ENCODE assay signal across 1 cellular context in the genomic region with DNA sequence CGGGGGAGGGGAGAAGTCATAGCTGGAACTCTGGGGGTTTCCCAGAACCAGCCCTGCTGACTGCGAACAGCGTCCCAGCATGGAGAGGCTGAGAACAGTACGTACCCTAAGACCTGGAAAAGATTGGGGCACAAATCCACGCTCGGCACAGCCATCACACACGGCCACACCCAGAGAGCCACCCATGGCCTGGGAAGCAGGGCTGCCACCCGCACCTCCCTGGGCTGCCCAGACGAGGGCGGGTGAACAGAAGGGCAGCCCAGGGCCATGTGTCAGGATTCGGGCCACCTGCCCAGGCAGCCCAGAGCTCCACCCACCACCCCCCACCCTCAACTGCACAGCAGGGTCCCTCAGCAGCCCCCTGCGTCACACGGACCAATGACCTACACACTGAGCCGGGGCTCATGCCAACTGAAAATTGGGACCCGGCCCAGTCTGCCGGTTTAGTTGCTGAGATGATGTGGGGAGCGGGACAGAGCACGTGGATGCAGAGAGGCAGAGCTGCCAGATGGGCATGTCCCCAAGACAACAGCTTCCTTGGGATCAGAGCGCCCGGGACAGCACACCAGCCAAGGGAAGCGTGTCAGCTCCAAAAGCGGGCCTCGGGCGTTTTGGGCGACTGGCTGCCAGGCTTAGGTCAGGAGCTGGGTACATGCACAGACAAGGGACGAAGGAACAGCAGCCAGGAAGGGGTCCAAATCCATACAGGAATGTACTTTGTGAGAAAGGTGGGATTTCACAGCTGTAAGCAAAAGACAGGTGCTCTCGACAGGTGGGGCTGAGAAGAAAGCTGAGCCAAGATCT.
TF ChIP-seq lines count a peak whose summit lies in the region.

No MANE protein-coding gene starts in this region.

TF ChIP-seq in HCT116, 20 proteins besides CTCF, POLR2A, EP300 and RAD21 (continued from another document):
- TF ChIP-seq ATF3 (IDR thresholded peaks at IDR 0.05) (no peak), EGR1 (IDR thresholded peaks at IDR 0.05; ENCODE audit: low read depth) (no peak), POLR2AphosphoS5 (IDR thresholded peaks at IDR 0.05; ENCODE audit: low read depth, low read length) (no peak)
